In the genomic region with DNA sequence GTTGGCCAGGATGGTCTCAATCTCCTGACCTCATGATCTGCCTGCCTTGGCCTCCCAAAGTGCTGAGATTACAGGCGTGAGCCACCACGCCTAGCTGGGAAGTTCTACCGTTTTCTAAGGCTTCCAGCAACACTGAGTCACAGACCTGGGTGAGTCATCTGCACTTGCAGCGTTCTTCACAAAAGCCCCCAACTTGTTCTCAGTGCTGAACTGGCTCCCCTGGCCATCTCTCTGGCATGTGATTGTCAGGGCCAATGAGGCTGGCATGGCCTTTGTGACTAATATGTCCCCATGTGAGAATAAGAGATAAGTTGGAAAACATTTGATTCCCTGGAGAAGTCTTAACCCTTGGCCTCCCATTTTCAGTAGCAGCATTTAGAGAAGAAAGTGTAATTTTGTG, we compare ENCODE assay signal across 12 cellular contexts.
A peak's percentile ranks its signal among the peaks of the same experiment; 100 is the strongest.
DNase-seq lines count a peak whose midpoint lies in the region; ATAC-seq and TF ChIP-seq lines count a peak whose summit lies in the region.
"Had no signal": no experiment of that assay in that cellular context is flagged by ENCODE, and none has a peak within 500 bp of the region (broad histone marks: within the 10 kb centered on the region; RNA-seq: fewer than 3 reads in every experiment).

No MANE protein-coding gene starts in this region.

- in situ Hi-C loops in Caki2 (cut with HindIII; ENCODE audit: low pct_unique_long_range_greater_than_20kb, low sequenced_read_pairs): no loop called here

- no peaks in the 10 kb centered on the region for H3K36me3 Mint-ChIP-seq in CD8-positive, alpha-beta memory T cell
- H3K36me3 Mint-ChIP-seq: CD4-positive, CD25-positive, alpha-beta regulatory T cell had no signal

- POLR2A ChIA-PET in CD8-positive, alpha-beta memory T cell (lab: Charles Lee): no interaction called here

- intact Hi-C loops in colonic mucosa (cut with DNase I): no loop called here

- H3K27me3 ChIP-seq in RWPE2 (ENCODE audit: insufficient read depth, poor library complexity, severe bottlenecking) (peaks cover 3% of the 10 kb centered on the region), foreskin keratinocyte (no peaks in the 10 kb centered on the region), colonic mucosa (no peaks in the 10 kb centered on the region)
- H3K27me3 ChIP-seq in CD8-positive, alpha-beta memory T cell (ENCODE audit: insufficient read depth, low read length, poor library complexity, severe bottlenecking): no peaks in the 10 kb centered on the region
- H3K27me3 ChIP-seq: heart left ventricle, tibial nerve had no signal

- no peak overlapping the region for H3K9ac ChIP-seq in colonic mucosa (ENCODE audit: low read depth in 2 of 2, low read length in 2 of 2)

- H3K9me3 ChIP-seq in RWPE2 (ENCODE audit: severe bottlenecking) (no peaks in the 10 kb centered on the region), colonic mucosa (no peaks in the 10 kb centered on the region)
- no peaks in the 10 kb centered on the region for H3K9me3 ChIP-seq in CD8-positive, alpha-beta memory T cell (ENCODE audit: low read length)
- H3K9me3 ChIP-seq: heart left ventricle, tibial nerve had no signal

- no peaks in the 10 kb centered on the region for H3K9me3 Mint-ChIP-seq in CD8-positive, alpha-beta memory T cell

- no peak overlapping the region for H3K27ac ChIP-seq in RWPE2 (ENCODE audit: poor library complexity, severe bottlenecking)
- H3K27ac ChIP-seq in foreskin keratinocyte: no peak overlapping the region
- no peak overlapping the region for H3K27ac ChIP-seq in CD8-positive, alpha-beta memory T cell (ENCODE audit: low read depth, low read length)
- no peak overlapping the region for H3K27ac ChIP-seq in colonic mucosa
- H3K27ac ChIP-seq: heart left ventricle, tibial nerve had no signal

- TF ChIP-seq CTCF in RWPE2 (IDR thresholded peaks at IDR 0.05; ENCODE audit: poor library complexity, severe bottlenecking): no peak
- no peak for TF ChIP-seq CTCF in foreskin keratinocyte (conservative IDR thresholded peaks at IDR 0.05)
- no peak for TF ChIP-seq CTCF in colonic mucosa (IDR thresholded peaks at IDR 0.05)

- no peak overlapping the region for H3K27ac Mint-ChIP-seq in CD8-positive, alpha-beta memory T cell

- ATAC-seq in RWPE2 (ENCODE audit: low read depth): peak; percentile 42; the same call in 1 of the 3 replicates
- peak; percentile 69 for ATAC-seq in foreskin keratinocyte
- no peak for ATAC-seq in GM19023 (IDR thresholded peaks at IDR 0.05; ENCODE audit: unreplicated experiment)

- H3K36me3 ChIP-seq in RWPE2 (ENCODE audit: low read depth) (no peaks in the 10 kb centered on the region), colonic mucosa (no peaks in the 10 kb centered on the region)
- no peaks in the 10 kb centered on the region for H3K36me3 ChIP-seq in CD8-positive, alpha-beta memory T cell (ENCODE audit: insufficient read depth, low read length)
- H3K36me3 ChIP-seq: heart left ventricle, tibial nerve had no signal

- H3K4me3 ChIP-seq in RWPE2 (ENCODE audit: severe bottlenecking) (no peak overlapping the region), colonic mucosa (no peak overlapping the region)
- no peak overlapping the region for H3K4me3 ChIP-seq in CD8-positive, alpha-beta memory T cell (ENCODE audit: low read length)
- H3K4me3 ChIP-seq: heart left ventricle, tibial nerve had no signal

- H3K4me1 Mint-ChIP-seq in CD8-positive, alpha-beta memory T cell: no peaks in the 10 kb centered on the region
- H3K4me1 Mint-ChIP-seq: CD4-positive, CD25-positive, alpha-beta regulatory T cell had no signal

- H3K27me3 Mint-ChIP-seq in CD8-positive, alpha-beta memory T cell: no peaks in the 10 kb centered on the region
- H3K27me3 Mint-ChIP-seq: CD4-positive, CD25-positive, alpha-beta regulatory T cell had no signal

- DNase-seq in A172 (ENCODE audit: low spot score): peak; percentile 62
- DNase-seq in Caki2 (ENCODE audit: low read depth): peak; percentile 12
- no peak for DNase-seq in RWPE2 (ENCODE audit: low spot score)
- DNase-seq in foreskin keratinocyte: peak; percentile 13 to 18
- DNase-seq in CD8-positive, alpha-beta memory T cell: no peak
- DNase-seq in colonic mucosa: no peak
- DNase-seq: activated naive CD4-positive, alpha-beta T cell treated with Interleukin-2 at 50 U/mL for 16 hours; CD4-positive, CD25-positive, alpha-beta regulatory T cell; T-helper 2 cell had no signal

- no peak overlapping the region for H3K4me3 Mint-ChIP-seq in CD8-positive, alpha-beta memory T cell
- H3K4me3 Mint-ChIP-seq: CD4-positive, CD25-positive, alpha-beta regulatory T cell had no signal

- CTCF ChIA-PET in CD8-positive, alpha-beta memory T cell (lab: Charles Lee): no interaction called here

- H3K4me1 ChIP-seq in RWPE2 (ENCODE audit: insufficient read depth, poor library complexity, severe bottlenecking) (no peaks in the 10 kb centered on the region), foreskin keratinocyte (no peaks in the 10 kb centered on the region), colonic mucosa (no peaks in the 10 kb centered on the region)
- H3K4me1 ChIP-seq in CD8-positive, alpha-beta memory T cell (ENCODE audit: insufficient read depth, low read length): no peaks in the 10 kb centered on the region
- H3K4me1 ChIP-seq: heart left ventricle, tibial nerve had no signal

Comparison
In these comparisons a context has a peak if more than half of its experiments do, and no peak if none do; other contexts are left out.
1. DNase-seq: peak in A172 (single experiment), Caki2 (single experiment) and foreskin keratinocyte (2 of 2); none in RWPE2 (single experiment), CD8-positive, alpha-beta memory T cell (0 of 5) and colonic mucosa (single experiment).